ENCODE assay signal across 14 cellular contexts in the genomic region with DNA sequence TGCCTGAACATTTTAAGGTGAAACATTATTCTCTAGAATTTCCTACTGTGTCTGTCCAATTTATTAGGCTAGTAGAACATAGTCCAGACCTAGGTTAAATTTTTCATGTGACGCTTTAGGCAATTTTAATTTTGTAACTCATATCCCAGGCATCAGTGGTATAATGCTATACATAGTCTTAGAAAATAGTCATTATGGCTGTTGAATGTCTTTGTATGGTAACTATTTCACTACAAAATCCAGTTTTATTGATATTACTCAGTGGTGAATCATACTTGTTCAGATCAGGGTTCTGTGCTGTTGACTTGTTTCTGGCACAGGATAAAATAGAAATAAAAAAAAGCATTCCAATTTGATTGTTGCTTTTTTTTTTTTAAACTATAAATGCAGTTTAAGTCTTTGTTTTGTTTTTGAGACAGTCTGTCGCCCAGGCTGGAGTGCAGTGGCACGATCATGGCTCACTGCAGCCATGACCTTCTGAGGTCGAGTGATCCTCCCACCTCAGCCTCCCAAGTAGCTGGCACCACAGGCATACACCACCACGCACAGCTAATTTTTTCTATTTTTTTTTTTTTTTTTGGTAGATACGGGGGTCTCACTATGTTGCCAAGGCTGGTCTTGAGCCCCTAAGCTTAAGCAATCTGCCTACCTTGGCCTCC.
DNase-seq lines count a peak whose midpoint lies in the region; ATAC-seq, FAIRE-seq and TF ChIP-seq lines count a peak whose summit lies in the region.
"Had no signal": no experiment of that assay in that cellular context is flagged by ENCODE, and none has a peak within 500 bp of the region (broad histone marks: within the 10 kb centered on the region; RNA-seq: fewer than 3 reads in every experiment).

No MANE protein-coding gene starts in this region.

- POLR2A ChIA-PET in AG04450 (lab: Yijun Ruan, JAX) = interaction anchor here (1.5 kb wide), 1 partner anchor 18 kb away, joined by 4 read pairs; no protein-coding TSS in a partner anchor

- H3K9ac ChIP-seq in adipocyte (ENCODE audit: low read length) = no peak overlapping the region

- TF ChIP-seq CTCF in AG04450 (IDR thresholded peaks at IDR 0.05; ENCODE audit: low read depth, low read length) (no peak), testis (IDR thresholded peaks at IDR 0.05) (no peak)

- H3K4me1 ChIP-seq in adipocyte (ENCODE audit: control insufficient read depth, insufficient read depth, low read length) (peaks cover 34% of the 10 kb centered on the region), testis (peaks cover 22% of the 10 kb centered on the region), aorta (ENCODE audit: control insufficient read depth in 1 of 2, insufficient read depth in 2 of 2, low read length in 2 of 2) (peaks cover 3 to 8% of the 10 kb centered on the region in 2 donors)

- peak; percentile 6 for FAIRE-seq in H54 (lab: Jason Lieb, UNC)

- H3K27ac ChIP-seq in AG04450 (ENCODE audit: low read depth, low read length) = peak overlapping the region; percentile 63
- H3K27ac ChIP-seq in testis = no peak overlapping the region
- no peak overlapping the region for H3K27ac ChIP-seq in aorta (ENCODE audit: low read depth in 1 of 2, low read length in 2 of 2)
- H3K27ac ChIP-seq: brain microvascular endothelial cell, spleen had no signal

- H3K9me3 ChIP-seq in AG04450 (ENCODE audit: control insufficient read depth, insufficient read depth, low read length) = no peaks in the 10 kb centered on the region; the same call in 1 of the 2 replicates
- H3K9me3 ChIP-seq in adipocyte (ENCODE audit: control insufficient read depth, low read length) = no peaks in the 10 kb centered on the region
- no peaks in the 10 kb centered on the region for H3K9me3 ChIP-seq in testis
- H3K9me3 ChIP-seq in aorta (ENCODE audit: control insufficient read depth, low read length) = no peaks in the 10 kb centered on the region
- H3K9me3 ChIP-seq: spleen, uterus had no signal

- DNase-seq in AG04450 (ENCODE audit: low read depth, low spot score) (no peak), H54 (ENCODE audit: insufficient read length, low spot score) (peak; percentile 28), adipocyte (ENCODE audit: low read depth) (peak; percentile 67), kidney tubule cell (ENCODE audit: low spot score) (peak; percentile 21), NK-92 (lab: John Stamatoyannopoulos, UW; ENCODE audit: unreplicated experiment) (no peak), testis (no peak), aorta (no peak)
- DNase-seq: activated CD8-positive, alpha-beta memory T cell treated with anti-CD3 and anti-CD28 coated beads, Interleukin-2, amount 10 ng/mL, durations not matched to agents 7 days and 5 days; brain microvascular endothelial cell; kidney glomerular epithelial cell; NCI-H2029; spleen; uterus had no signal

- intact Hi-C loops in testis (cut with DNase I; ENCODE audit: low total_unique reads) (no loop called here), aorta (cut with DNase I) (no loop called here)

- ATAC-seq in aorta (ENCODE audit: low FRiP score) = no peak
- no peak for ATAC-seq in GM21825 (IDR thresholded peaks at IDR 0.05; ENCODE audit: unreplicated experiment)
- ATAC-seq: activated CD8-positive, alpha-beta memory T cell treated with anti-CD3 and anti-CD28 coated beads, Interleukin-2, amount 10 ng/mL, durations not matched to agents 7 days and 5 days had no signal

- CTCF ChIA-PET in AG04450 (lab: Charles Lee) = interaction anchor here (0.6 kb wide), 1 partner anchor 51 kb away, joined by 3 read pairs; no protein-coding TSS in a partner anchor

- no peak for TF ChIP-seq POLR2A in H54 (IDR thresholded peaks at IDR 0.05; ENCODE audit: low read depth, low read length)
- TF ChIP-seq POLR2A in testis (IDR thresholded peaks at IDR 0.05) = no peak

- H3K4me3 ChIP-seq in AG04450 (ENCODE audit: low read depth, low read length) (no peak overlapping the region), adipocyte (ENCODE audit: low read length) (peak overlapping the region; percentile 16), testis (no peak overlapping the region), aorta (ENCODE audit: low read length in 2 of 2) (no peak overlapping the region)
- H3K4me3 ChIP-seq: spleen, uterus had no signal

- WGBS in testis, 2 donors = 79 to 84% methylated on average over 6 of the region's 6 CpGs
- WGBS in aorta, 2 donors = 77 to 78% methylated on average over 6 of the region's 6 CpGs

- H3K36me3 ChIP-seq in adipocyte (ENCODE audit: control insufficient read depth, insufficient read depth, low read length, severe bottlenecking) = peaks cover 14% of the 10 kb centered on the region
- no peaks in the 10 kb centered on the region for H3K36me3 ChIP-seq in testis (ENCODE audit: low read depth, missing control alignments)
- H3K36me3 ChIP-seq in aorta (ENCODE audit: control insufficient read depth in 1 of 2, insufficient read depth in 2 of 2, low read length in 1 of 2) = no peaks in the 10 kb centered on the region
- H3K36me3 ChIP-seq: brain microvascular endothelial cell, uterus had no signal

- H3K27me3 ChIP-seq in AG04450 (ENCODE audit: control insufficient read depth, insufficient read depth, low read length) (no peaks in the 10 kb centered on the region), adipocyte (replicated peaks; ENCODE audit: control insufficient read depth, insufficient read depth, low read length) (no peaks in the 10 kb centered on the region), testis (no peaks in the 10 kb centered on the region), aorta (ENCODE audit: control insufficient read depth in 1 of 2, insufficient read depth in 2 of 2, low read length in 1 of 2) (no peaks in the 10 kb centered on the region)
- H3K27me3 ChIP-seq: brain microvascular endothelial cell, spleen, uterus had no signal

Comparison
In these comparisons a context has a peak if more than half of its experiments do, and no peak if none do; other contexts are left out.
1. DNase-seq: peak in H54 (single experiment), adipocyte (single experiment) and kidney tubule cell (single experiment); none in AG04450 (single experiment), NK-92 (single experiment), testis (single experiment) and aorta (0 of 2).